Comparison of ENCODE assay signal across 23 cellular contexts in genomic region chr1:204196068-204196795, GRCh38. TPM values are rescaled to one million over a fixed set of nuclear protein-coding genes. Genes with fewer than 3 reads are reported as not detected.
DNase-seq lines count a peak whose midpoint lies in the region; ATAC-seq and TF ChIP-seq lines count a peak whose summit lies in the region.
"Had no signal": no experiment of that assay in that cellular context is flagged by ENCODE, and none has a peak within 500 bp of the region (broad histone marks: within the 10 kb centered on the region; RNA-seq: fewer than 3 reads in every experiment).

Gene KISS1 (minus strand): TSS chr1:204196491. CDS start chr1:204192876, 3,615 bp downstream.

- H3K27ac ChIP-seq in heart left ventricle (no peak within 1 kb of the TSS), endodermal cell (ENCODE audit: low read depth, low read length) (no peak within 1 kb of the TSS)
- H3K27ac ChIP-seq: ascending aorta, parathyroid adenoma had no signal

- DNase-seq in cardiac septum (ENCODE audit: low spot score) (peak; percentile 71), heart left ventricle (no peak), endodermal cell (peak; percentile 62), neural crest cell (ENCODE audit: low read depth, low spot score) (no peak), NCI-H2227 (lab: John Stamatoyannopoulos, UW; ENCODE audit: unreplicated experiment) (no peak), RPMI8226 (no peak), NCI-H1092 treated with DMSO at 0.1 percent for 48 hours (lab: John Stamatoyannopoulos, UW) (no peak)
- DNase-seq: activated naive CD4-positive, alpha-beta T cell treated with anti-CD3 and anti-CD28 coated beads, Interleukin-2, amount 10 ng/mL, durations not matched to agents 7 days and 5 days; HCEC 1CT; kidney; naive thymus-derived CD4-positive, alpha-beta T cell; NCI-H2029; NCI-H446 treated with DMSO at 0.1 percent for 48 hours; stimulated activated CD4-positive, alpha-beta T cell treated with anti-CD3 and anti-CD28 coated beads, Interleukin-4, amount 100 ng/mL, for 1 hour; T-cell had no signal

- H3K4me1 ChIP-seq in heart left ventricle (peaks cover 0 to 18% (median 0%) of the 10 kb centered on the region in 12 donors), endodermal cell (ENCODE audit: control insufficient read depth, insufficient read depth, low read length) (no peaks in the 10 kb centered on the region)
- H3K4me1 ChIP-seq: ascending aorta, parathyroid adenoma had no signal

- intact Hi-C loops in cardiac septum (cut with DNase I) (no loop called here), heart left ventricle (cut with DNase I) (no loop called here)

- H3K4me3 Mint-ChIP-seq in endodermal cell = no peak within 1 kb of the TSS
- no peak within 1 kb of the TSS for H3K4me3 Mint-ChIP-seq in neural crest cell
- H3K4me3 Mint-ChIP-seq: activated naive CD4-positive, alpha-beta T cell treated with anti-CD3 and anti-CD28 coated beads, Interleukin-2, amount 10 ng/mL, durations not matched to agents 7 days and 5 days; CD14-positive monocyte; naive thymus-derived CD4-positive, alpha-beta T cell; T-cell had no signal

- ATAC-seq in heart left ventricle (no peak), HG03095 (IDR thresholded peaks at IDR 0.05; ENCODE audit: unreplicated experiment) (no peak)
- ATAC-seq: GM12878, T-cell had no signal

- WGBS in heart left ventricle, 4 donors = 62 to 70% (median 64%) methylated on average over 16 to 18 of the region's 18 CpGs
- WGBS in endodermal cell (ENCODE audit: insufficient coverage in 1 of 2, insufficient read length in 1 of 2), 2 experiments = 71 to 79% methylated on average over 9 to 18 of the region's 18 CpGs

- H3K27me3 Mint-ChIP-seq in endodermal cell (ENCODE audit: insufficient read depth) (peaks cover 30% of the 10 kb centered on the region), neural crest cell (ENCODE audit: low read depth) (peaks cover 88% of the 10 kb centered on the region)

- H3K9me3 Mint-ChIP-seq in endodermal cell = no peaks in the 10 kb centered on the region
- H3K9me3 Mint-ChIP-seq in neural crest cell = peaks cover 4% of the 10 kb centered on the region
- H3K9me3 Mint-ChIP-seq: T-cell had no signal

- H3K9ac ChIP-seq in endodermal cell (ENCODE audit: extremely low read depth, low read length, poor library complexity, severe bottlenecking) = no peak within 1 kb of the TSS
- H3K9ac ChIP-seq: parathyroid adenoma had no signal

- TF ChIP-seq POLR2A in heart left ventricle (IDR thresholded peaks at IDR 0.05) = no peak

- TF ChIP-seq CTCF in heart left ventricle (IDR thresholded peaks at IDR 0.05) (no peak), endodermal cell (conservative IDR thresholded peaks at IDR 0.05) (no peak), neural crest cell (conservative IDR thresholded peaks at IDR 0.05) (no peak)

- H3K9me3 ChIP-seq in heart left ventricle = no peaks in the 10 kb centered on the region
- no peaks in the 10 kb centered on the region for H3K9me3 ChIP-seq in endodermal cell (ENCODE audit: control insufficient read depth, low read length)
- H3K9me3 ChIP-seq: ascending aorta had no signal

- H3K36me3 ChIP-seq in heart left ventricle (no peaks in the 10 kb centered on the region), endodermal cell (ENCODE audit: control insufficient read depth, insufficient read depth, low read length) (no peaks in the 10 kb centered on the region)
- H3K36me3 ChIP-seq: ascending aorta had no signal

- H3K4me3 ChIP-seq in heart left ventricle (no peak within 1 kb of the TSS), endodermal cell (ENCODE audit: low read length) (no peak within 1 kb of the TSS)
- H3K4me3 ChIP-seq: ascending aorta, GM12878 had no signal

- H3K27ac Mint-ChIP-seq in endodermal cell (peak within 1 kb of the TSS; percentile 36), neural crest cell (ENCODE audit: unreplicated experiment) (peak within 1 kb of the TSS; percentile 35)
- H3K27ac Mint-ChIP-seq: activated naive CD4-positive, alpha-beta T cell treated with anti-CD3 and anti-CD28 coated beads, Interleukin-2, amount 10 ng/mL, durations not matched to agents 7 days and 5 days; T-cell had no signal

- peaks cover 15% of the 10 kb centered on the region for H3K4me1 Mint-ChIP-seq in endodermal cell
- H3K4me1 Mint-ChIP-seq in neural crest cell = no peaks in the 10 kb centered on the region
- H3K4me1 Mint-ChIP-seq: activated naive CD4-positive, alpha-beta T cell treated with anti-CD3 and anti-CD28 coated beads, Interleukin-2, amount 10 ng/mL, durations not matched to agents 7 days and 5 days; CD14-positive monocyte had no signal

- H3K36me3 Mint-ChIP-seq in endodermal cell (ENCODE audit: low read depth) (no peaks in the 10 kb centered on the region), neural crest cell (ENCODE audit: low read depth) (no peaks in the 10 kb centered on the region)
- H3K36me3 Mint-ChIP-seq: activated naive CD4-positive, alpha-beta T cell treated with anti-CD3 and anti-CD28 coated beads, Interleukin-2, amount 10 ng/mL, durations not matched to agents 7 days and 5 days; CD14-positive monocyte; naive thymus-derived CD4-positive, alpha-beta T cell; T-cell had no signal

- H3K27me3 ChIP-seq in heart left ventricle (peaks cover 0 to 17% (median 0%) of the 10 kb centered on the region in 9 donors), endodermal cell (ENCODE audit: control insufficient read depth, insufficient read depth, low read length, poor library complexity, severe bottlenecking) (peaks cover 15% of the 10 kb centered on the region)
- H3K27me3 ChIP-seq: ascending aorta had no signal

RNA-seq across cellular contexts. Expression of gene KISS1, which starts in this region (rescaled TPM):
- total RNA-seq in cardiac septum (not detected), heart left ventricle (not detected), endodermal cell (not detected), neural crest cell (not detected in 2 replicates)
- polyA plus RNA-seq in heart left ventricle = not detected
- polyA plus RNA-seq in endodermal cell (2013, experiment 1 of 2) = not detected
- polyA plus RNA-seq in endodermal cell (2013, experiment 2 of 2) = not detected
- total RNA-seq: A673, ascending aorta, GM12878, skeletal muscle tissue, T-cell, urinary bladder had no signal
- polyA plus RNA-seq: CD14-positive monocyte; GM12878; naive thymus-derived CD4-positive, alpha-beta T cell had no signal

Comparison
In these comparisons a context has a peak if more than half of its experiments do, and no peak if none do; other contexts are left out.
1. Peak in DNase-seq in cardiac septum; RNA of the gene not detected or under 1 TPM.
2. Peak in DNase-seq in endodermal cell; RNA of the gene not detected or under 1 TPM.